1 cellular context compared by ENCODE assay signal in genomic region chr19:4723465-4724251, GRCh38.
TF ChIP-seq lines count a peak whose summit lies in the region.

DPP9 (minus strand) TSS chr19:4723842; CDS start chr19:4719906, 3,936 bp downstream.

TF ChIP-seq in K562, 482 proteins besides CTCF, POLR2A, EP300 and RAD21 (continued from another document and continues in another):
- TF ChIP-seq TSHZ1 (CRISPR knock-in tag; IDR thresholded peaks at IDR 0.05) (no peak), HOMEZ (CRISPR knock-in tag; IDR thresholded peaks at IDR 0.05) (no peak), ZSCAN32 (CRISPR knock-in tag; IDR thresholded peaks at IDR 0.05) (no peak), HOXB6 (CRISPR knock-in tag; IDR thresholded peaks at IDR 0.05; ENCODE audit: borderline replicate concordance) (no peak), PATZ1 (CRISPR knock-in tag; IDR thresholded peaks at IDR 0.05; ENCODE audit: borderline replicate concordance) (0 out of 2 replicates have a peak, but pooled peaks have one; percentile 18), PHF21A (IDR thresholded peaks at IDR 0.05; ENCODE audit: borderline replicate concordance, low read depth) (no peak), AFF4 (CRISPR knock-in tag; IDR thresholded peaks at IDR 0.05) (peak; percentile 86; the same call in 1 of the 2 replicates), WHSC1 (IDR thresholded peaks at IDR 0.05; ENCODE audit: low read length) (no peak), KDM4B (IDR thresholded peaks at IDR 0.05; ENCODE audit: borderline replicate concordance in 2 of 2, low read depth in 1 of 2) (peak in 1 of 2 experiments; percentile 87; a peak in 1 of 4 replicates), POLR2AphosphoS2 (IDR thresholded peaks at IDR 0.05; ENCODE audit: low read length) (no peak), ETV6 (IDR thresholded peaks at IDR 0.05; ENCODE audit: borderline replicate concordance in 1 of 2, low read depth in 2 of 2, low read length in 1 of 2) (no peak), ETV6 (CRISPR knock-in tag; IDR thresholded peaks at IDR 0.05; ENCODE audit: borderline replicate concordance) (no peak), ZNF134 (CRISPR knock-in tag; conservative IDR thresholded peaks at IDR 0.05) (no peak), FIP1L1 (IDR thresholded peaks at IDR 0.05; ENCODE audit: low read depth, low read length, poor library complexity, severe bottlenecking) (peak; percentile 94), BDP1 (IDR thresholded peaks at IDR 0.05; ENCODE audit: insufficient read depth, insufficient read length) (peak; percentile 93), NR1H2 (CRISPR knock-in tag; IDR thresholded peaks at IDR 0.05) (no peak), ZNF239 (CRISPR knock-in tag; IDR thresholded peaks at IDR 0.05) (peak; percentile 76), HEY1 (CRISPR knock-in tag; IDR thresholded peaks at IDR 0.05; ENCODE audit: borderline replicate concordance) (no peak), MGA (IDR thresholded peaks at IDR 0.05) (no peak), USF1 (CRISPR knock-in tag; IDR thresholded peaks at IDR 0.05) (no peak; the same call in 1 of the 2 replicates), POLR3A (IDR thresholded peaks at IDR 0.05; ENCODE audit: borderline replicate concordance, extremely low read depth, insufficient read depth, insufficient read length) (peak; percentile 88), TOE1 (IDR thresholded peaks at IDR 0.05; ENCODE audit: borderline replicate concordance) (peak; percentile 94), TOE1 (CRISPR knock-in tag; IDR thresholded peaks at IDR 0.05; ENCODE audit: borderline replicate concordance, low read depth) (no peak), JUN (IDR thresholded peaks at IDR 0.05; ENCODE audit: borderline replicate concordance, low read depth, low read length) (peak; percentile 26; the same call in 1 of the 2 replicates), JUN (CRISPR knock-in tag; IDR thresholded peaks at IDR 0.05; ENCODE audit: borderline replicate concordance) (no peak)
